Comparison of ENCODE assay signal across 27 cellular contexts in the genomic region with DNA sequence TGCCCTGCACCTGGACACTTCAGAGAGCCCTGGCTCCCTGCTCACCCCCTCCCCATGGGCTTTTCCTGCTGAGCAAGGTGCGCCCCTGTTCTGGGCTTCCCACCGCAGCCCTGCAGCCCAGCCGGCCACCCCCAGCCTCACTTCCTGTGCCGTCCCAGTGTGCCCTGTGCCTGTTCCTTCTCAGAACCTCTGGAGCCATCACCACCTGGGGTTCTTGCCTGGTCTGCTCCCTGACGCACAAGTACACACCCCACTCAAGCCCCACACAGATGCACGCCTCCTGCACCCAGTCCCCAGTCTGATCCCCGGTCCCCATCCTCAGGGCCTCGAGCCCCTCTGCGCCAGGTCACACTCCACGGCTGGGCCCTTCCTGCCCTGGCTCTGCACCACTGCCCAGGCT.
"Had no signal": no experiment of that assay in that cellular context is flagged by ENCODE, and none has a peak within 500 bp of the region (broad histone marks: within the 10 kb centered on the region; RNA-seq: fewer than 3 reads in every experiment).

No MANE protein-coding gene starts in this region.

- H3K27ac ChIP-seq: SJSA1 had no signal

- H3K9me3 Mint-ChIP-seq: activated CD4-positive, alpha-beta memory T cell treated with anti-CD3 and anti-CD28 coated beads for 36 hours; activated naive CD4-positive, alpha-beta T cell treated with anti-CD3 and anti-CD28 coated beads, Interleukin-2, amount 10 ng/mL, durations not matched to agents 7 days and 5 days; activated naive CD8-positive, alpha-beta T cell treated with anti-CD3 and anti-CD28 coated beads, Interleukin-2, amount 50 U/mL, for 24 hours; activated T-cell treated with anti-CD3 and anti-CD28 coated beads, Interleukin-2, amount 50 U/mL, for 4 hours; activated T-helper 1 cell treated with anti-CD3 and anti-CD28 coated beads, Interleukin-12 subunit alpha, Interleukin-12 subunit beta, Interleukin-2, Interleukin-4 antibody, amounts not matched to agents 30 ng/mL and 10 ng/mL and 1 ng/mL, durations not matched to agents 14 hours and 24 hours and 36 hours; brain; T-helper 1 cell treated with Interleukin-12 subunit alpha and Interleukin-12 subunit beta and Interleukin-4 antibody, amounts not matched to agents 30 μg/mL and 1 μg/mL, for 36 hours; T-helper 2 cell treated with Interferon-gamma antibody and Interleukin-4, amounts not matched to agents 5 μg/mL and 100 μg/mL, for 36 hours had no signal

- H3K27me3 Mint-ChIP-seq: activated CD4-positive, alpha-beta memory T cell treated with anti-CD3 and anti-CD28 coated beads for 36 hours; activated naive CD4-positive, alpha-beta T cell treated with anti-CD3 and anti-CD28 coated beads, Interleukin-2, amount 10 ng/mL, durations not matched to agents 7 days and 5 days; activated naive CD8-positive, alpha-beta T cell; activated naive CD8-positive, alpha-beta T cell treated with anti-CD3 and anti-CD28 coated beads, Interleukin-2, amount 50 U/mL, for 24 hours had no signal

- H3K4me3 Mint-ChIP-seq: activated CD4-positive, alpha-beta memory T cell treated with anti-CD3 and anti-CD28 coated beads for 36 hours; activated naive CD4-positive, alpha-beta T cell treated with anti-CD3 and anti-CD28 coated beads, Interleukin-2, amount 10 ng/mL, durations not matched to agents 7 days and 5 days; activated naive CD8-positive, alpha-beta T cell; activated naive CD8-positive, alpha-beta T cell treated with anti-CD3 and anti-CD28 coated beads, Interleukin-2, amount 50 U/mL, for 24 hours; activated T-cell treated with anti-CD3 and anti-CD28 coated beads, Interleukin-2, amount 50 U/mL, for 4 hours; activated T-helper 1 cell treated with anti-CD3 and anti-CD28 coated beads, Interleukin-12 subunit alpha, Interleukin-12 subunit beta, Interleukin-2, Interleukin-4 antibody, amounts not matched to agents 30 ng/mL and 10 ng/mL and 1 ng/mL, durations not matched to agents 14 hours and 24 hours and 36 hours; brain; T-helper 1 cell treated with Interleukin-12 subunit alpha and Interleukin-12 subunit beta and Interleukin-4 antibody, amounts not matched to agents 30 μg/mL and 1 μg/mL, for 36 hours; T-helper 2 cell treated with Interferon-gamma antibody and Interleukin-4, amounts not matched to agents 5 μg/mL and 100 μg/mL, for 36 hours had no signal

- H3K9me3 ChIP-seq: SJSA1, SK-N-SH had no signal

- H3K27ac Mint-ChIP-seq: activated CD4-positive, alpha-beta memory T cell treated with anti-CD3 and anti-CD28 coated beads for 36 hours; activated naive CD4-positive, alpha-beta T cell treated with anti-CD3 and anti-CD28 coated beads, Interleukin-2, amount 10 ng/mL, durations not matched to agents 7 days and 5 days; activated naive CD8-positive, alpha-beta T cell; activated naive CD8-positive, alpha-beta T cell treated with anti-CD3 and anti-CD28 coated beads, Interleukin-2, amount 50 U/mL, for 24 hours; activated T-helper 1 cell treated with anti-CD3 and anti-CD28 coated beads, Interleukin-12 subunit alpha, Interleukin-12 subunit beta, Interleukin-2, Interleukin-4 antibody, amounts not matched to agents 30 ng/mL and 10 ng/mL and 1 ng/mL, durations not matched to agents 14 hours and 24 hours and 36 hours; brain; T-helper 1 cell treated with Interleukin-12 subunit alpha and Interleukin-12 subunit beta and Interleukin-4 antibody, amounts not matched to agents 30 μg/mL and 1 μg/mL, for 36 hours; T-helper 2 cell treated with Interferon-gamma antibody and Interleukin-4, amounts not matched to agents 5 μg/mL and 100 μg/mL, for 36 hours had no signal

- DNase-seq: activated CD4-positive, alpha-beta memory T cell treated with anti-CD3 and anti-CD28 coated beads for 36 hours; activated CD4-positive, alpha-beta T cell treated with anti-CD3 and anti-CD28 coated beads for 4 hours; activated CD4-positive, alpha-beta T cell treated with anti-CD3 and anti-CD28 coated beads, Interleukin-2, amount 50 U/mL, for 1 hour; activated CD8-positive, alpha-beta memory T cell treated with anti-CD3 and anti-CD28 coated beads, Interleukin-2, amount 50 U/mL, for 4 hours; activated naive CD4-positive, alpha-beta T cell treated with anti-CD3 and anti-CD28 coated beads, Interleukin-2, amount 10 ng/mL, durations not matched to agents 7 days and 5 days; activated naive CD8-positive, alpha-beta T cell treated with anti-CD3 and anti-CD28 coated beads, Interleukin-2, amount 50 U/mL, for 24 hours; activated T-cell treated with anti-CD3 and anti-CD28 coated beads for 4 hours; activated T-cell treated with anti-CD3 and anti-CD28 coated beads, Interleukin-2, amount 50 U/mL, for 4 hours; anterior cingulate cortex; caudate nucleus; NCI-H1105; NCI-H1417 treated with DMSO at 0.1 percent for 48 hours; NCI-H187 treated with DMSO at 0.1 percent for 48 hours; NCI-H2081; NCI-H226; NCI-H446 treated with DMSO at 0.1 percent for 48 hours; NCI-H524 treated with DMSO at 0.1 percent for 48 hours; SHP77 treated with DMSO at 0.1 percent for 48 hours; SK-N-SH had no signal

- H3K36me3 Mint-ChIP-seq: activated naive CD8-positive, alpha-beta T cell had no signal

- H3K27me3 ChIP-seq: SJSA1 had no signal

- H3K9ac ChIP-seq: SK-N-SH had no signal

- FAIRE-seq: bronchial epithelial cell, TTC549 had no signal

- H3K4me1 ChIP-seq: SJSA1 had no signal

- H3K4me3 ChIP-seq: SJSA1 had no signal

- H3K4me2 ChIP-seq: SK-N-SH had no signal
